Comparison of ENCODE assay signal across 14 cellular contexts in the genomic region with DNA sequence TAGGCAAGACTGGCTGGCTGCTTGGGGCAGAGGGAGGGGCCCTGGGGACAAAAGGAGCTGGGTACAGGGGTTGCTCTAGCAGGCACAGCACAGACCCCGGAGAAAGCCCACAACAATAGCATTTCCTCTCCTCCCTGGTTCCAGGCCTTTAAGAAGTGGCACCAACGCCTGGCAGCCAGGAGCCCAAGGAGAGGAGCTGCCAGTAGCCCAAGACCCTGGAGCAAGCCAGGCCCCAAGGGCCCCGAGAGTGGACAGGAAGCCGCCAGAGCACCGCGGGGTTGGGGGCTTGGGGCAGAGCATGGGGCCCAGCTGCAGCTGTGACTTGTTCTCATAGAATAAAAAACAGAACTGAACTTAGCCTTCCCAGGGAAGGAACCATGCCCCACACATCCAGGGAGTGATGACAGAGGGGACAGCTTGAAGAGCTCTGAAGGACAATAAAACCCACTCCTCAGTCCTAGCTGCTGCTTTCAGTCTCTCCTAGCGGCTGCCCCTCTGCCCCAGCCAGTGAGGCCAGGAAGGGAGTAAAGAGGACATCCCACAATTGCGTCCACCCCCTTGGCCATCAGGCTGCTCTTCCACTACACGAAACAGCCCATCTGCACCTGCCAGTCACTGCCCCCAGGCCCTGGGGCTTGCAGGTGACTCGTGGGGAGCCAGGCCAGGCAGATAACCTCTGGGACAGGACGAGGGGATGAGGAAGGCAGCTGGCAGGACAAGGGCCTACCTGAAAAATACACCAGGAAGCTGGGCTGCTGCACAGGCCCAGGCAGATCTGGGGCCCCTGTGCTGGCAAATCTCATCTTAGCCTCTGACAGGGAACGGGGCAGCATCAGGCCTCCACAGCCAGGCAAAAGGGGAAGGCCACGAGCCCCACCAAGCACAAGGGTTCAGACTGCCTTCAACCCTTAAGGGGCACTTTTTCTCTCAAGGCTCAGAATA. TPM values are rescaled to one million over a fixed set of nuclear protein-coding genes. Genes with fewer than 3 reads are reported as not detected.
DNase-seq lines count a peak whose midpoint lies in the region; ATAC-seq, FAIRE-seq and TF ChIP-seq lines count a peak whose summit lies in the region.
"Had no signal": no experiment of that assay in that cellular context is flagged by ENCODE, and none has a peak within 500 bp of the region (broad histone marks: within the 10 kb centered on the region; RNA-seq: fewer than 3 reads in every experiment).

No MANE protein-coding gene starts in this region.

- DNase-seq in Peyer's patch (no peak), H1 (ENCODE audit: low read depth in 1 of 2, low spot score in 2 of 2) (no peak), GM20000 (ENCODE audit: low spot score) (no peak), GM13976 (ENCODE audit: low spot score) (no peak), trophoblast cell (no peak)
- DNase-seq: activated CD4-positive, alpha-beta T cell treated with anti-CD3 and anti-CD28 coated beads, Interleukin-2, amount 10 ng/mL, durations not matched to agents 7 days and 5 days; activated naive CD8-positive, alpha-beta T cell treated with anti-CD3 and anti-CD28 coated beads, Interleukin-2, amount 10 ng/mL, durations not matched to agents 7 days and 5 days; NCI-H748 treated with DMSO at 0.1 percent for 48 hours had no signal

- H3K27ac ChIP-seq in Peyer's patch (peak overlapping the region; percentile 68 to 93 (median 84)), H1 (ENCODE audit: low read depth, low read length) (no peak overlapping the region), mucosa of rectum (ENCODE audit: low read depth in 2 of 2, low read length in 2 of 2) (peak overlapping the region; percentile 81 to 87), temporal lobe (ENCODE audit: low read depth, low read length) (peak overlapping the region; percentile 93), trophoblast cell (ENCODE audit: low read depth, low read length) (no peak overlapping the region)
- H3K27ac ChIP-seq: epithelial cell of prostate had no signal

- H2BK120ac ChIP-seq in H1 (replicated peaks; ENCODE audit: low read depth, low read length), result no peak overlapping the region
- H2BK120ac ChIP-seq in trophoblast cell (ENCODE audit: insufficient read depth, low read length, poor library complexity), result no peak overlapping the region

- H3K27me3 ChIP-seq in Peyer's patch (no peaks in the 10 kb centered on the region), H1 (replicated peaks in 1 of 4; ENCODE audit: control insufficient read depth in 3 of 4, extremely low read depth in 1 of 4, insufficient read depth in 3 of 4, low read length in 3 of 4) (no peaks in the 10 kb centered on the region), mucosa of rectum (ENCODE audit: control insufficient read depth in 2 of 2, insufficient read depth in 2 of 2, low read length in 2 of 2) (no peaks in the 10 kb centered on the region), trophoblast cell (ENCODE audit: insufficient read depth, low read length) (no peaks in the 10 kb centered on the region)

- H3K18ac ChIP-seq in H1 (ENCODE audit: extremely low read depth, low read length), result no peak overlapping the region
- H3K18ac ChIP-seq in trophoblast cell (ENCODE audit: low read length), result no peak overlapping the region

- CTCF ChIA-PET in H1 (lab: Charles Lee; ENCODE audit: partially characterized antibody), result interaction anchor here (0.9 to 5.4 kb wide), 4 partner anchors 7 to 103 kb away, joined by 3 to 49 read pairs (median 18); no protein-coding TSS in a partner anchor

- no peak overlapping the region for H3K14ac ChIP-seq in H1 (ENCODE audit: insufficient read length)
- no peak overlapping the region for H3K14ac ChIP-seq in trophoblast cell (ENCODE audit: low read length)

- H3K23ac ChIP-seq in H1 (ENCODE audit: insufficient read length), result no peak overlapping the region
- no peak overlapping the region for H3K23ac ChIP-seq in trophoblast cell (ENCODE audit: low read length)

- H2BK5ac ChIP-seq in H1 (ENCODE audit: low read depth, low read length), result peak overlapping the region; percentile 24
- H2BK5ac ChIP-seq in trophoblast cell (ENCODE audit: low read depth, low read length, poor library complexity), result no peak overlapping the region

- peaks cover 0 to 56% (median 11%) of the 10 kb centered on the region in 4 donors for H3K4me1 ChIP-seq in Peyer's patch
- peaks cover 7 to 30% (median 23%) of the 10 kb centered on the region in 4 experiments for H3K4me1 ChIP-seq in H1 (replicated peaks in 1 of 4; ENCODE audit: control insufficient read depth in 3 of 4, insufficient read depth in 4 of 4, low read length in 3 of 4)
- peaks cover 32 to 55% of the 10 kb centered on the region in 2 donors for H3K4me1 ChIP-seq in mucosa of rectum (ENCODE audit: control insufficient read depth in 2 of 2, insufficient read depth in 2 of 2, low read length in 2 of 2)
- peaks cover 24 to 33% of the 10 kb centered on the region in 2 experiments for H3K4me1 ChIP-seq in trophoblast cell (ENCODE audit: control insufficient read depth in 1 of 2, insufficient read depth in 2 of 2, low read length in 2 of 2)

- H4K8ac ChIP-seq in H1 (ENCODE audit: extremely low read depth, insufficient read depth, low read length), result no peak overlapping the region; the same call in 1 of the 2 replicates
- H4K8ac ChIP-seq in trophoblast cell (ENCODE audit: low read depth, low read length), result no peak overlapping the region

- H3K79me1 ChIP-seq in H1 (ENCODE audit: low read depth, low read length) (no peaks in the 10 kb centered on the region), trophoblast cell (ENCODE audit: low read length) (peaks cover 8% of the 10 kb centered on the region)

- 83% methylated on average over 10 of the region's 13 CpGs; no CpG with 5 or more reads in 1 of the 2 experiments for WGBS in H1 (ENCODE audit: extremely low coverage in 1 of 2, insufficient coverage in 1 of 2, insufficient read length in 1 of 2, insufficient replicate concordance in 2 of 2, low coverage in 1 of 2, low lambda C conversion rate in 2 of 2, missing lambda C conversion rate in 1 of 2), 2 experiments
- WGBS in trophoblast cell (ENCODE audit: extremely low coverage, insufficient coverage, insufficient read length), result no CpG with 5 or more reads among the region's 13 CpGs

- in situ Hi-C loops in GM13976 (cut with MboI; ENCODE audit: low sequenced_read_pairs, unreplicated experiment), result no loop called here

- H3K9me3 ChIP-seq in Peyer's patch (no peaks in the 10 kb centered on the region), H1 (ENCODE audit: insufficient read depth in 2 of 2, low read depth in 1 of 2, low read length in 1 of 2) (no peaks in the 10 kb centered on the region), mucosa of rectum (ENCODE audit: control insufficient read depth in 2 of 2, low read length in 2 of 2) (no peaks in the 10 kb centered on the region), trophoblast cell (ENCODE audit: insufficient read depth, low read depth, low read length) (peaks cover 4% of the 10 kb centered on the region)

- H2BK12ac ChIP-seq in H1 (ENCODE audit: low read depth, low read length) (no peak overlapping the region), trophoblast cell (ENCODE audit: low read length) (no peak overlapping the region)

- no peak overlapping the region for H4K91ac ChIP-seq in H1 (replicated peaks; ENCODE audit: insufficient read length, low read length)
- no peak overlapping the region for H4K91ac ChIP-seq in trophoblast cell (ENCODE audit: low read depth, low read length)

- no peak for ATAC-seq in GM19324 (IDR thresholded peaks at IDR 0.05; ENCODE audit: low FRiP score, unreplicated experiment)
- ATAC-seq: SK-N-SH treated with all-trans-retinoic acid at 6 μM for 48 hours had no signal

- no peak overlapping the region for H2BK20ac ChIP-seq in H1 (ENCODE audit: low read length)

- no peak overlapping the region for H4K12ac ChIP-seq in trophoblast cell (ENCODE audit: low read depth, low read length)

- no peak overlapping the region for H3K9ac ChIP-seq in H1 (replicated peaks in 1 of 4; ENCODE audit: extremely low read depth in 1 of 4, low read depth in 3 of 4, low read length in 3 of 4)
- no peak overlapping the region for H3K9ac ChIP-seq in mucosa of rectum (ENCODE audit: low read depth in 1 of 2, low read length in 2 of 2)
- no peak overlapping the region for H3K9ac ChIP-seq in trophoblast cell (ENCODE audit: low read length)

- no peak overlapping the region for H3K4me2 ChIP-seq in H1 (ENCODE audit: insufficient read depth in 1 of 2, low read depth in 2 of 2, low read length in 2 of 2)
- no peak overlapping the region for H3K4me2 ChIP-seq in trophoblast cell (ENCODE audit: low read length)

- H2BK15ac ChIP-seq in H1 (ENCODE audit: low read length), result no peak overlapping the region

- no peak overlapping the region for H2AK5ac ChIP-seq in H1 (ENCODE audit: low read depth, low read length)
- no peak overlapping the region for H2AK5ac ChIP-seq in trophoblast cell (ENCODE audit: low read length)

- H3K23me2 ChIP-seq in H1 (ENCODE audit: low read depth, low read length), result no peaks in the 10 kb centered on the region

- no peak for FAIRE-seq in H1 (lab: Jason Lieb, UNC)
- FAIRE-seq: keratinocyte had no signal

- no peak overlapping the region for H3K56ac ChIP-seq in H1 (replicated peaks; ENCODE audit: insufficient read length, low read depth, low read length)

- no peaks in the 10 kb centered on the region for H3K79me2 ChIP-seq in H1 (ENCODE audit: control insufficient read depth in 1 of 2, insufficient read depth in 2 of 2, low read length in 2 of 2)
- no peaks in the 10 kb centered on the region for H3K79me2 ChIP-seq in trophoblast cell (ENCODE audit: control insufficient read depth, insufficient read depth, low read length, poor library complexity)

- TF ChIP-seq RAD21 in H1 (IDR thresholded peaks at IDR 0.05 in 1 of 2, conservative IDR thresholded peaks at IDR 0.05 in 1 of 2; ENCODE audit: low read depth in 2 of 2, low read length in 2 of 2), result no peak

- H3K36me3 ChIP-seq in Peyer's patch, result peaks cover 0 to 21% (median 0%) of the 10 kb centered on the region in 3 donors
- peaks cover 3 to 15% (median 5%) of the 10 kb centered on the region in 4 experiments; a peak in 4 of 8 replicates for H3K36me3 ChIP-seq in H1 (ENCODE audit: control insufficient read depth in 2 of 4, insufficient read depth in 4 of 4, low read length in 3 of 4)
- H3K36me3 ChIP-seq in mucosa of rectum (ENCODE audit: control insufficient read depth in 2 of 2, insufficient read depth in 2 of 2, low read length in 2 of 2), result peaks cover 22 to 28% of the 10 kb centered on the region in 2 donors
- peaks cover 20 to 23% of the 10 kb centered on the region in 2 experiments for H3K36me3 ChIP-seq in trophoblast cell (ENCODE audit: control insufficient read depth in 1 of 2, insufficient read depth in 2 of 2, low read length in 2 of 2)

- POLR2A ChIA-PET in H1 (lab: Charles Lee; ENCODE audit: partially characterized antibody), result interaction anchor here (0.6 to 3.0 kb wide), 12 partner anchors 8 to 167 kb away, joined by 3 to 27 read pairs (median 4); a partner anchor contains a TSS

- no peak overlapping the region for H3K4me3 ChIP-seq in Peyer's patch
- H3K4me3 ChIP-seq in H1 (ENCODE audit: extremely low read depth in 1 of 4, insufficient read depth in 2 of 4, low read depth in 3 of 4, low read length in 4 of 4), result no peak overlapping the region
- H3K4me3 ChIP-seq in mucosa of rectum (ENCODE audit: low read length in 2 of 2), result no peak overlapping the region
- H3K4me3 ChIP-seq in trophoblast cell (ENCODE audit: low read depth, low read length), result no peak overlapping the region

- H3K4ac ChIP-seq in H1 (replicated peaks; ENCODE audit: insufficient read length, low read depth, low read length) (peak overlapping the region; percentile 72), trophoblast cell (ENCODE audit: low read depth, low read length) (no peak overlapping the region)

- TF ChIP-seq POLR2A in Peyer's patch (IDR thresholded peaks at IDR 0.05) (no peak), H1 (IDR thresholded peaks at IDR 0.05; ENCODE audit: control extremely low read depth in 1 of 2, low read depth in 2 of 2, low read length in 2 of 2) (no peak)

- no peak overlapping the region for H4K5ac ChIP-seq in H1 (ENCODE audit: insufficient read length, low read depth, low read length)

- H2AFZ ChIP-seq in H1 (ENCODE audit: low read length) (no peak overlapping the region), trophoblast cell (ENCODE audit: insufficient read depth, low read length, poor library complexity) (no peak overlapping the region)

- peaks cover 0 to 3% of the 10 kb centered on the region in 2 experiments for H4K20me1 ChIP-seq in H1 (replicated peaks in 1 of 2; ENCODE audit: control insufficient read depth in 1 of 2, insufficient read depth in 2 of 2, low read length in 2 of 2)

- TF ChIP-seq CTCF in Peyer's patch (IDR thresholded peaks at IDR 0.05), result no peak
- no peak for TF ChIP-seq CTCF in H1 (IDR thresholded peaks at IDR 0.05; ENCODE audit: control extremely low read depth in 1 of 3, insufficient read depth in 1 of 3, low read depth in 1 of 3, low read length in 3 of 3)
- TF ChIP-seq CTCF in GM20000 (IDR thresholded peaks at IDR 0.05; ENCODE audit: extremely low read depth, missing control alignments), result no peak
- no peak for TF ChIP-seq CTCF in GM13976 (IDR thresholded peaks at IDR 0.05; ENCODE audit: borderline replicate concordance, control extremely low read depth, extremely low read depth, insufficient read depth, missing control alignments)

- TF ChIP-seq EP300 in H1 (IDR thresholded peaks at IDR 0.05; ENCODE audit: borderline replicate concordance in 1 of 2, low read depth in 2 of 2, low read length in 2 of 2), result no peak

RNA-seq across cellular contexts. Expression of a gene that starts 16.4 kb away (rescaled TPM):
- total RNA-seq in Peyer's patch (100 to 1,000 TPM in 1 of 4 donors, 10 to 100 TPM in 3; 82.0 to 130 (median 87.3) TPM), temporal lobe (20.7 TPM)
- 17.9 and 18.5 TPM in 2 replicates for total RNA-seq in H1 (2021; fragmentation: NEBNext Ultra II Directional; extraction: Animal tissue kit (Norgen Biotek cat#: 25700))
- 8.7 and 11.6 TPM in 2 replicates for polyA plus RNA-seq in H1 (2011; rRNA removed)
- polyA plus RNA-seq in H1 (2011; cell fraction: cytosol; rRNA removed), result 11.6 TPM
- 25.9 TPM for polyA plus RNA-seq in H1 (2011; cell fraction: nucleus; rRNA removed)
- polyA plus RNA-seq in H1 (2012, experiment 1 of 2), result 8.8 to 11.6 TPM (median 10.6 TPM) in 4 replicates
- 9.7 TPM for polyA plus RNA-seq in H1 (2012, experiment 2 of 2)
- 7.9 TPM for polyA plus RNA-seq in H1 (2013, experiment 1 of 2)
- polyA plus RNA-seq in H1 (2013, experiment 2 of 2), result 6.8 TPM
- 27.2 and 30.4 TPM in 2 replicates for polyA minus RNA-seq in H1 (2011; rRNA and poly(A)+ RNA removed)
- polyA minus RNA-seq in H1 (2011; cell fraction: cytosol; rRNA and poly(A)+ RNA removed), result 13.9 TPM
- polyA minus RNA-seq in H1 (2011; cell fraction: nucleus; rRNA and poly(A)+ RNA removed), result 36.5 TPM
- polyA plus RNA-seq in trophoblast cell (2013), result 5.4 and 5.5 TPM in 2 replicates

RNA-seq across cellular contexts. Expression of a gene that starts 16.6 kb away (rescaled TPM):
- total RNA-seq in Peyer's patch, result 10 to 100 TPM; 28.4 to 63.7 (median 30.2) TPM
- total RNA-seq in H1 (2021; fragmentation: NEBNext Ultra II Directional; extraction: Animal tissue kit (Norgen Biotek cat#: 25700)), result 25.5 and 26.0 TPM in 2 replicates
- 15.7 and 20.4 TPM in 2 replicates for polyA plus RNA-seq in H1 (2011; rRNA removed)
- 14.5 TPM for polyA plus RNA-seq in H1 (2011; cell fraction: cytosol; rRNA removed)
- 56.9 TPM for polyA plus RNA-seq in H1 (2011; cell fraction: nucleus; rRNA removed)
- 16.3 to 19.7 TPM (median 17.9 TPM) in 4 replicates for polyA plus RNA-seq in H1 (2012, experiment 1 of 2)
- polyA plus RNA-seq in H1 (2012, experiment 2 of 2), result 5.3 TPM
- polyA plus RNA-seq in H1 (2013, experiment 1 of 2), result 25.9 TPM
- polyA plus RNA-seq in H1 (2013, experiment 2 of 2), result 26.7 TPM
- polyA minus RNA-seq in H1 (2011; rRNA and poly(A)+ RNA removed), result 14.1 and 19.6 TPM in 2 replicates
- polyA minus RNA-seq in H1 (2011; cell fraction: cytosol; rRNA and poly(A)+ RNA removed), result 11.1 TPM
- polyA minus RNA-seq in H1 (2011; cell fraction: nucleus; rRNA and poly(A)+ RNA removed), result 21.3 TPM
- 17.2 TPM for total RNA-seq in temporal lobe
- 19.8 and 20.5 TPM in 2 replicates for polyA plus RNA-seq in trophoblast cell (2013)

RNA-seq across cellular contexts. Expression of a gene that starts 27.4 kb away (rescaled TPM):
- not detected for total RNA-seq in Peyer's patch
- 0.90 and 1.3 TPM in 2 replicates for total RNA-seq in H1 (2021; fragmentation: NEBNext Ultra II Directional; extraction: Animal tissue kit (Norgen Biotek cat#: 25700))
- polyA plus RNA-seq in H1 (2011; rRNA removed), result 0.67 and 0.70 TPM in 2 replicates
- 1.0 TPM for polyA plus RNA-seq in H1 (2011; cell fraction: cytosol; rRNA removed)
- 1.4 TPM for polyA plus RNA-seq in H1 (2011; cell fraction: nucleus; rRNA removed)
- polyA plus RNA-seq in H1 (2012, experiment 1 of 2), result 0.52 to 4.1 TPM (median 1.8 TPM) in 4 replicates
- polyA plus RNA-seq in H1 (2012, experiment 2 of 2), result 0.43 TPM
- polyA plus RNA-seq in H1 (2013, experiment 1 of 2), result 0.69 TPM
- 0.64 TPM for polyA plus RNA-seq in H1 (2013, experiment 2 of 2)
- 0.22 and 0.47 TPM in 2 replicates for polyA minus RNA-seq in H1 (2011; rRNA and poly(A)+ RNA removed)
- polyA minus RNA-seq in H1 (2011; cell fraction: cytosol; rRNA and poly(A)+ RNA removed), result not detected
- 1.2 TPM for polyA minus RNA-seq in H1 (2011; cell fraction: nucleus; rRNA and poly(A)+ RNA removed)
- not detected for total RNA-seq in temporal lobe
- 0.10 TPM in 1 of 2 replicates, not detected in the other for polyA plus RNA-seq in trophoblast cell (2013)
- total RNA-seq: activated CD4-positive, alpha-beta T cell treated with anti-CD3 and anti-CD28 coated beads, Interleukin-2, amount 10 ng/mL, durations not matched to agents 7 days and 5 days; activated naive CD8-positive, alpha-beta T cell treated with anti-CD3 and anti-CD28 coated beads, Interleukin-2, amount 10 ng/mL, durations not matched to agents 7 days and 5 days had no signal
- polyA plus RNA-seq: keratinocyte had no signal

RNA-seq across cellular contexts. Expression of a gene that starts 53.5 kb away (rescaled TPM):
- 10 to 100 TPM in 3 of 4 donors, 1 to 10 TPM in 1; 9.5 to 32.2 (median 25.5) TPM for total RNA-seq in Peyer's patch
- total RNA-seq in H1 (2021; fragmentation: NEBNext Ultra II Directional; extraction: Animal tissue kit (Norgen Biotek cat#: 25700)), result 69.7 and 70.9 TPM in 2 replicates
- polyA plus RNA-seq in H1 (2011; rRNA removed), result 192 and 261 TPM in 2 replicates
- 143 TPM for polyA plus RNA-seq in H1 (2011; cell fraction: cytosol; rRNA removed)
- 170 TPM for polyA plus RNA-seq in H1 (2011; cell fraction: nucleus; rRNA removed)
- polyA plus RNA-seq in H1 (2012, experiment 1 of 2), result 62.9 to 98.6 TPM (median 90.5 TPM) in 4 replicates
- polyA plus RNA-seq in H1 (2012, experiment 2 of 2), result 114 TPM
- 85.2 TPM for polyA plus RNA-seq in H1 (2013, experiment 1 of 2)
- 106 TPM for polyA plus RNA-seq in H1 (2013, experiment 2 of 2)
- 53.6 and 60.7 TPM in 2 replicates for polyA minus RNA-seq in H1 (2011; rRNA and poly(A)+ RNA removed)
- 48.1 TPM for polyA minus RNA-seq in H1 (2011; cell fraction: cytosol; rRNA and poly(A)+ RNA removed)
- polyA minus RNA-seq in H1 (2011; cell fraction: nucleus; rRNA and poly(A)+ RNA removed), result 36.8 TPM
- 3.4 TPM for total RNA-seq in temporal lobe
- 22.0 and 22.9 TPM in 2 replicates for polyA plus RNA-seq in trophoblast cell (2013)

RNA-seq across cellular contexts. Expression of a gene that starts 58.2 kb away (rescaled TPM):
- not detected for total RNA-seq in Peyer's patch
- not detected in 2 replicates for total RNA-seq in H1 (2021; fragmentation: NEBNext Ultra II Directional; extraction: Animal tissue kit (Norgen Biotek cat#: 25700))
- polyA plus RNA-seq in H1 (2011; rRNA removed), result not detected in 2 replicates
- polyA plus RNA-seq in H1 (2011; cell fraction: cytosol; rRNA removed), result not detected
- not detected for polyA plus RNA-seq in H1 (2011; cell fraction: nucleus; rRNA removed)
- polyA plus RNA-seq in H1 (2012, experiment 1 of 2), result 0.28 to 0.62 TPM in 2 of 4 replicates, not detected in the others
- polyA plus RNA-seq in H1 (2012, experiment 2 of 2), result not detected
- not detected for polyA plus RNA-seq in H1 (2013, experiment 1 of 2)
- not detected for polyA plus RNA-seq in H1 (2013, experiment 2 of 2)
- not detected in 2 replicates for polyA minus RNA-seq in H1 (2011; rRNA and poly(A)+ RNA removed)
- polyA minus RNA-seq in H1 (2011; cell fraction: cytosol; rRNA and poly(A)+ RNA removed), result not detected
- polyA minus RNA-seq in H1 (2011; cell fraction: nucleus; rRNA and poly(A)+ RNA removed), result not detected
- 2.5 TPM for total RNA-seq in temporal lobe
- polyA plus RNA-seq in trophoblast cell (2013), result not detected in 2 replicates
- total RNA-seq: activated CD4-positive, alpha-beta T cell treated with anti-CD3 and anti-CD28 coated beads, Interleukin-2, amount 10 ng/mL, durations not matched to agents 7 days and 5 days; activated naive CD8-positive, alpha-beta T cell treated with anti-CD3 and anti-CD28 coated beads, Interleukin-2, amount 10 ng/mL, durations not matched to agents 7 days and 5 days had no signal
- polyA plus RNA-seq: keratinocyte had no signal

Comparison
In these comparisons a context has a peak if more than half of its experiments do, and no peak if none do; other contexts are left out.
1. H3K27ac ChIP-seq: peak in Peyer's patch (4 of 4), mucosa of rectum (2 of 2) and temporal lobe (single experiment); none in H1 (single experiment) and trophoblast cell (single experiment).